ENCODE assay signal across 20 cellular contexts in genomic region chr2:217478831-217479435, GRCh38.
"Had no signal": no experiment of that assay in that cellular context is flagged by ENCODE, and none has a peak within 500 bp of the region (broad histone marks: within the 10 kb centered on the region; RNA-seq: fewer than 3 reads in every experiment).

No MANE protein-coding gene starts in this region.

- H3K4me1 ChIP-seq: ascending aorta, lower lobe of right lung, psoas muscle, right lobe of liver, transverse colon, vagina had no signal

- H3K9me3 Mint-ChIP-seq: activated naive CD4-positive, alpha-beta T cell treated with anti-CD3 and anti-CD28 coated beads, Interleukin-2, amount 50 U/mL, for 24 hours; dendritic cell treated with granulocyte-macrophage colony-stimulating factor and Interleukin-4, amounts not matched to agents 40 ng/mL and 50 ng/mL, for 4 days; stimulated activated naive CD8-positive, alpha-beta T cell treated with anti-CD3 and anti-CD28 coated beads, Interleukin-15, Interleukin-2, amounts not matched to agents 100 ng/mL and 50 ng/mL, for 24 hours had no signal

- H3K27ac ChIP-seq: ascending aorta, lower lobe of right lung, psoas muscle, right lobe of liver, transverse colon, vagina, WERI-Rb-1 had no signal

- H3K4me1 Mint-ChIP-seq: activated naive CD4-positive, alpha-beta T cell treated with anti-CD3 and anti-CD28 coated beads, Interleukin-2, amount 50 U/mL, for 24 hours had no signal

- H3K27me3 Mint-ChIP-seq: activated naive CD4-positive, alpha-beta T cell treated with anti-CD3 and anti-CD28 coated beads, Interleukin-2, amount 50 U/mL, for 24 hours had no signal

- ATAC-seq: left colon, lower lobe of right lung, psoas muscle, right lobe of liver had no signal

- DNase-seq: activated CD4-positive, alpha-beta T cell treated with anti-CD3 and anti-CD28 coated beads, Interleukin-2, amount 50 U/mL, for 4 hours; activated gamma-delta T cell; effector memory CD4-positive, alpha-beta T cell; foreskin fibroblast; hypothalamus; left colon; lower lobe of right lung; midbrain; psoas muscle; right lobe of liver; small intestine; stimulated activated CD4-positive, alpha-beta T cell treated with anti-CD3 and anti-CD28 coated beads, Interleukin-15, amount 100 ng/mL, for 24 hours; stimulated activated CD4-positive, alpha-beta T cell treated with anti-CD3 and anti-CD28 coated beads, Interleukin-2, amount 100 ng/mL, for 48 hours; transverse colon; WERI-Rb-1 had no signal

- H3K4me3 Mint-ChIP-seq: activated naive CD4-positive, alpha-beta T cell treated with anti-CD3 and anti-CD28 coated beads, Interleukin-2, amount 50 U/mL, for 24 hours; dendritic cell treated with granulocyte-macrophage colony-stimulating factor and Interleukin-4, amounts not matched to agents 40 ng/mL and 50 ng/mL, for 4 days; stimulated activated naive CD8-positive, alpha-beta T cell treated with anti-CD3 and anti-CD28 coated beads, Interleukin-15, Interleukin-2, amounts not matched to agents 100 ng/mL and 50 ng/mL, for 24 hours had no signal

- H3K9me3 ChIP-seq: ascending aorta, lower lobe of right lung, psoas muscle, right lobe of liver, transverse colon, vagina had no signal

- H3K27me3 ChIP-seq: ascending aorta, right lobe of liver, transverse colon, vagina had no signal

- H3K4me3 ChIP-seq: ascending aorta, lower lobe of right lung, psoas muscle, right lobe of liver, transverse colon, vagina had no signal

- H3K36me3 ChIP-seq: lower lobe of right lung, right lobe of liver, transverse colon, vagina, WERI-Rb-1 had no signal

- H3K27ac Mint-ChIP-seq: activated naive CD4-positive, alpha-beta T cell treated with anti-CD3 and anti-CD28 coated beads, Interleukin-2, amount 50 U/mL, for 24 hours; dendritic cell treated with granulocyte-macrophage colony-stimulating factor and Interleukin-4, amounts not matched to agents 40 ng/mL and 50 ng/mL, for 4 days; stimulated activated naive CD8-positive, alpha-beta T cell treated with anti-CD3 and anti-CD28 coated beads, Interleukin-15, Interleukin-2, amounts not matched to agents 100 ng/mL and 50 ng/mL, for 24 hours had no signal
